ENCODE assay signal across 1 cellular context in the genomic region with DNA sequence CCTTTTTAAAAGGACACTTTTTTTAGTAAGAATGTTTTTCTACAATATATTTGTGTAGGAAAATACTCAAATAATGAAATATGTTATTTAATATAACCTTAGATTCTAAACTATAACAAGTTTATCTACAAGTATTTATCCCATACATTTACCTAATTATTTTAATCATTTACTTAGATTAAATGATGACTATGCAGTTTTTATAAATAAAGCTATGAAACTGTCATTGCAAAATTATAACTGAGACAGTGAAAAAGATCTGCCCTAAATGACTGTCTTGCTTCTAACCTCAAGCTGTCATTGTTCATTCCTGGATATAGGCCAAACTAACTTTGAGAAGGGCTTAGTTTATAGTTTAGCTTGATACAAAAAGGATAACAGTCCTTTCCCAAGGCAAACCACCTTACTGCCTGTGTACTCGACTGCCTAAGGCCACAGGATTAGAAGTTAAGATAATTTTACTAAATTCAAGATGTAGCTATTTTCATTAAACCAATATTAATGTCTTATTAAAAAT.
A peak's percentile ranks its signal among the peaks of the same experiment; 100 is the strongest.
TF ChIP-seq lines count a peak whose summit lies in the region.

No MANE protein-coding gene starts in this region.

TF ChIP-seq in A549, 52 proteins besides CTCF, POLR2A, EP300 and RAD21 (continued from another document):
- TF ChIP-seq, protein P1, sequence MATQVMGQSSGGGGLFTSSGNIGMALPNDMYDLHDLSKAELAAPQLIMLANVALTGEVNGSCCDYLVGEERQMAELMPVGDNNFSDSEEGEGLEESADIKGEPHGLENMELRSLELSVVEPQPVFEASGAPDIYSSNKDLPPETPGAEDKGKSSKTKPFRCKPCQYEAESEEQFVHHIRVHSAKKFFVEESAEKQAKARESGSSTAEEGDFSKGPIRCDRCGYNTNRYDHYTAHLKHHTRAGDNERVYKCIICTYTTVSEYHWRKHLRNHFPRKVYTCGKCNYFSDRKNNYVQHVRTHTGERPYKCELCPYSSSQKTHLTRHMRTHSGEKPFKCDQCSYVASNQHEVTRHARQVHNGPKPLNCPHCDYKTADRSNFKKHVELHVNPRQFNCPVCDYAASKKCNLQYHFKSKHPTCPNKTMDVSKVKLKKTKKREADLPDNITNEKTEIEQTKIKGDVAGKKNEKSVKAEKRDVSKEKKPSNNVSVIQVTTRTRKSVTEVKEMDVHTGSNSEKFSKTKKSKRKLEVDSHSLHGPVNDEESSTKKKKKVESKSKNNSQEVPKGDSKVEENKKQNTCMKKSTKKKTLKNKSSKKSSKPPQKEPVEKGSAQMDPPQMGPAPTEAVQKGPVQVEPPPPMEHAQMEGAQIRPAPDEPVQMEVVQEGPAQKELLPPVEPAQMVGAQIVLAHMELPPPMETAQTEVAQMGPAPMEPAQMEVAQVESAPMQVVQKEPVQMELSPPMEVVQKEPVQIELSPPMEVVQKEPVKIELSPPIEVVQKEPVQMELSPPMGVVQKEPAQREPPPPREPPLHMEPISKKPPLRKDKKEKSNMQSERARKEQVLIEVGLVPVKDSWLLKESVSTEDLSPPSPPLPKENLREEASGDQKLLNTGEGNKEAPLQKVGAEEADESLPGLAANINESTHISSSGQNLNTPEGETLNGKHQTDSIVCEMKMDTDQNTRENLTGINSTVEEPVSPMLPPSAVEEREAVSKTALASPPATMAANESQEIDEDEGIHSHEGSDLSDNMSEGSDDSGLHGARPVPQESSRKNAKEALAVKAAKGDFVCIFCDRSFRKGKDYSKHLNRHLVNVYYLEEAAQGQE (IDR thresholded peaks at IDR 0.05): no peak
- no peak for TF ChIP-seq TFCP2L1 (CRISPR knock-in tag; IDR thresholded peaks at IDR 0.05)
- peak; percentile 99 for TF ChIP-seq MAFK (IDR thresholded peaks at IDR 0.05; ENCODE audit: partially characterized antibody)
